8 cellular contexts compared by ENCODE assay signal in genomic region chr2:61471905-61472805, GRCh38. TPM values are rescaled to one million over a fixed set of nuclear protein-coding genes. Genes with fewer than 3 reads are reported as not detected.
DNase-seq lines count a peak whose midpoint lies in the region; ATAC-seq and TF ChIP-seq lines count a peak whose summit lies in the region.

No MANE protein-coding gene starts in this region.

- H3K9me3 Mint-ChIP-seq in stimulated activated naive CD8-positive, alpha-beta T cell treated with anti-CD3 and anti-CD28 coated beads, Interleukin-15, Interleukin-2, amounts not matched to agents 100 ng/mL and 50 ng/mL, for 24 hours: no peaks in the 10 kb centered on the region

- no peaks in the 10 kb centered on the region for H3K27me3 Mint-ChIP-seq in stimulated activated naive CD8-positive, alpha-beta T cell treated with anti-CD3 and anti-CD28 coated beads, Interleukin-15, Interleukin-2, amounts not matched to agents 100 ng/mL and 50 ng/mL, for 24 hours

- H3K27ac Mint-ChIP-seq in stimulated activated naive CD8-positive, alpha-beta T cell treated with anti-CD3 and anti-CD28 coated beads, Interleukin-15, Interleukin-2, amounts not matched to agents 100 ng/mL and 50 ng/mL, for 24 hours: peak overlapping the region; percentile 79

- peak overlapping the region; percentile 93 to 100 (median 96) for H3K27ac ChIP-seq in gastroesophageal sphincter

- no peaks in the 10 kb centered on the region for H3K27me3 ChIP-seq in gastroesophageal sphincter

- peaks cover 0 to 33% (median 5%) of the 10 kb centered on the region in 3 donors for H3K4me1 ChIP-seq in gastroesophageal sphincter

- TF ChIP-seq CTCF in NB4 (IDR thresholded peaks at IDR 0.05; ENCODE audit: low read depth, low read length) (no peak), gastroesophageal sphincter (IDR thresholded peaks at IDR 0.05) (no peak)

- peaks cover 27% of the 10 kb centered on the region for H3K36me3 Mint-ChIP-seq in stimulated activated naive CD8-positive, alpha-beta T cell treated with anti-CD3 and anti-CD28 coated beads, Interleukin-15, Interleukin-2, amounts not matched to agents 100 ng/mL and 50 ng/mL, for 24 hours (ENCODE audit: low read depth)

- peak overlapping the region; percentile 86 for H3K4me3 Mint-ChIP-seq in stimulated activated naive CD8-positive, alpha-beta T cell treated with anti-CD3 and anti-CD28 coated beads, Interleukin-15, Interleukin-2, amounts not matched to agents 100 ng/mL and 50 ng/mL, for 24 hours

- no peaks in the 10 kb centered on the region for H3K9me3 ChIP-seq in gastroesophageal sphincter

- 6 to 27% methylated on average over 6 to 9 of the region's 19 CpGs for WGBS in gastroesophageal sphincter (ENCODE audit: low coverage in 1 of 2), 2 donors

- ATAC-seq in stimulated activated naive CD8-positive, alpha-beta T cell treated with anti-CD3 and anti-CD28 coated beads, Interleukin-15, Interleukin-2, amounts not matched to agents 100 U/mL and 50 U/mL, for 24 hours: no peak
- no peak for ATAC-seq in gastroesophageal sphincter
- no peak for ATAC-seq in GM21786 (IDR thresholded peaks at IDR 0.05; ENCODE audit: unreplicated experiment)
- no peak for ATAC-seq in GM21447 (IDR thresholded peaks at IDR 0.05; ENCODE audit: unreplicated experiment)

- peak overlapping the region; percentile 84 for H3K4me3 ChIP-seq in NB4 (ENCODE audit: low read depth, low read length)
- peak overlapping the region; percentile 65 to 71 for H3K4me3 ChIP-seq in gastroesophageal sphincter

- DNase-seq in stimulated activated naive CD8-positive, alpha-beta T cell treated with anti-CD3 and anti-CD28 coated beads, Interleukin-15, Interleukin-2, amounts not matched to agents 100 U/mL and 50 U/mL, for 24 hours: no peak
- peak; percentile 50 for DNase-seq in NB4 (ENCODE audit: low read depth)
- DNase-seq in activated T-helper 9 cell treated with anti-CD3 and anti-CD28 coated beads, Interleukin-2, amount 50 U/mL, for 16 hours (ENCODE audit: low read depth): peak; percentile 2
- DNase-seq in pons (ENCODE audit: low spot score): peak; percentile 60

- peaks cover 32% of the 10 kb centered on the region for H3K4me1 Mint-ChIP-seq in stimulated activated naive CD8-positive, alpha-beta T cell treated with anti-CD3 and anti-CD28 coated beads, Interleukin-15, Interleukin-2, amounts not matched to agents 100 ng/mL and 50 ng/mL, for 24 hours (ENCODE audit: low read depth)

- TF ChIP-seq EP300 in gastroesophageal sphincter (IDR thresholded peaks at IDR 0.05): no peak

- no peak for TF ChIP-seq POLR2A in NB4 (IDR thresholded peaks at IDR 0.05; ENCODE audit: extremely low read depth, insufficient read length)
- TF ChIP-seq POLR2A in gastroesophageal sphincter (IDR thresholded peaks at IDR 0.05): no peak

- peaks cover 0 to 17% of the 10 kb centered on the region in 2 donors for H3K36me3 ChIP-seq in gastroesophageal sphincter

RNA-seq across cellular contexts. Expression of gene USP34, which starts 1.3 kb away (rescaled TPM):
- total RNA-seq in gastroesophageal sphincter: 100 to 1,000 TPM; 120 to 210 (median 157) TPM
